ENCODE assay signal across 1 cellular context in genomic region chr12:120209851-120210250, GRCh38.
A peak's percentile ranks its signal among the peaks of the same experiment; 100 is the strongest.
TF ChIP-seq lines count a peak whose summit lies in the region.

No MANE protein-coding gene starts in this region.

TF ChIP-seq in HepG2, 621 proteins besides CTCF, POLR2A, EP300 and RAD21:
- peak; percentile 27 for TF ChIP-seq AGO2 (optimal IDR thresholded peaks at IDR 0.05; ENCODE audit: low read depth, low read length)
- TF ChIP-seq ZNF576 (CRISPR knock-in tag; IDR thresholded peaks at IDR 0.05): no peak
- TF ChIP-seq ATF2 (CRISPR knock-in tag; IDR thresholded peaks at IDR 0.05): no peak
- no peak for TF ChIP-seq CENPBD1 (CRISPR knock-in tag; IDR thresholded peaks at IDR 0.05; ENCODE audit: borderline replicate concordance, low read depth)
- TF ChIP-seq MIXL1 (CRISPR knock-in tag; IDR thresholded peaks at IDR 0.05): no peak
- TF ChIP-seq ZNF740 (CRISPR knock-in tag; IDR thresholded peaks at IDR 0.05): no peak
- no peak for TF ChIP-seq ZNF605 (CRISPR knock-in tag; IDR thresholded peaks at IDR 0.05)
- no peak for TF ChIP-seq ZNF788 (CRISPR knock-in tag; IDR thresholded peaks at IDR 0.05; ENCODE audit: borderline replicate concordance)
TF ChIP-seq in HepG2: peak in this region for 1.
